Comparison of ENCODE assay signal across 21 cellular contexts in the genomic region with DNA sequence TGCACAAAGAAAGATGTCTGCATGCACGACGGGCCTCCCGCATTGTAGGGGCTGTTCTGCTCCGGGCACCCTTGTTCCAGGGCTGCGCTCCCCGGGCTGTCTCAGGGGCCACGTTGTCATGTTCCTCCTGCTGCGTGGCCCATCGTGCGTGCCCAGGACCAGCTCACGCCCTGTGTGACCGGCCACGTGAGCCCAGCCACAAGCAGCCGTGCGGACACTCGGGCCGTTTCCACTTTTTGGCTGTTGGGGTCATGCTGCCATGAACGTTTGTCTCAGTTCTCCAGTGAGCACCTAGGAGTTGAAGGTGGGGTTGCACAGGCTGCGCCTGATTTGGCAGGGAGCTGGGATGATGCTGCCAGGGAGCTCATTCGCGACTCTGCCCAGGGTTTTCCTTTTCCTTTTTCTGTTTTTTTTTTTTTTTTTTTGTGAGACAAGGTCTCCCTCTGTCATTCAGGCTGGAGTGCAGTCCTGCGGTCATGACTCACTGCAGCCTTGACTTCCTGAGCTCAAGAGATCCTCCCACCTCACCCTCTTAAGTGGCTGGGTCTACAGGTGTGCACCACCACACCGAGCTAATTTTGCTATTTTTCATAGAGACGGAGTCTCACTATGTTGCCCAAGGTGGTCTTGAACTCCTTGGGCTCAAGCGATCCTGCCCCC. TPM values are rescaled to one million over a fixed set of nuclear protein-coding genes. Genes with fewer than 3 reads are reported as not detected.
DNase-seq lines count a peak whose midpoint lies in the region; ATAC-seq, FAIRE-seq and TF ChIP-seq lines count a peak whose summit lies in the region.
"Had no signal": no experiment of that assay in that cellular context is flagged by ENCODE, and none has a peak within 500 bp of the region (broad histone marks: within the 10 kb centered on the region; RNA-seq: fewer than 3 reads in every experiment).

No MANE protein-coding gene starts in this region.

- H3K9ac ChIP-seq in endothelial cell of umbilical vein (replicated peaks; ENCODE audit: extremely low read depth, insufficient read depth, low read length) = no peak overlapping the region

- TF ChIP-seq POLR2A in endothelial cell of umbilical vein (IDR thresholded peaks at IDR 0.05; ENCODE audit: low read depth, low read length) (no peak), tibial nerve (IDR thresholded peaks at IDR 0.05) (no peak)

- H3K4me3 Mint-ChIP-seq in activated T-cell treated with anti-CD3 and anti-CD28 coated beads, Interleukin-2, amount 50 U/mL, for 24 hours = no peak overlapping the region
- no peak overlapping the region for H3K4me3 Mint-ChIP-seq in stimulated activated effector memory CD8-positive, alpha-beta T cell treated with anti-CD3 and anti-CD28 coated beads, Interleukin-12 subunit alpha, Interleukin-12 subunit beta, amount 100 ng/mL, for 72 hours
- H3K4me3 Mint-ChIP-seq: activated CD8-positive, alpha-beta memory T cell treated with anti-CD3 and anti-CD28 coated beads, Interleukin-2, amount 10 ng/mL, durations not matched to agents 7 days and 5 days; memory B cell; natural killer cell; T-helper 2 cell treated with Interferon-gamma antibody and Interleukin-4, amounts not matched to agents 5 μg/mL and 100 μg/mL, for 36 hours had no signal

- TF ChIP-seq CTCF in endothelial cell of umbilical vein (IDR thresholded peaks at IDR 0.05; ENCODE audit: extremely low read depth in 1 of 2, insufficient read depth in 1 of 2, low read depth in 1 of 2, low read length in 2 of 2) (no peak), tibial nerve (IDR thresholded peaks at IDR 0.05) (no peak)

- no peak overlapping the region for H3K4me2 ChIP-seq in endothelial cell of umbilical vein (ENCODE audit: insufficient read depth, low read length)

- H3K4me3 ChIP-seq in endothelial cell of umbilical vein (replicated peaks in 1 of 3; ENCODE audit: insufficient read depth in 1 of 3, low read depth in 1 of 3, low read length in 3 of 3) (no peak overlapping the region), tibial nerve (peak overlapping the region in 1 of 4 donors; percentile 47)
- H3K4me3 ChIP-seq: body of pancreas, esophagus muscularis mucosa, SJCRH30 had no signal

- no peaks in the 10 kb centered on the region for H3K9me3 Mint-ChIP-seq in activated T-cell treated with anti-CD3 and anti-CD28 coated beads, Interleukin-2, amount 50 U/mL, for 24 hours
- no peaks in the 10 kb centered on the region for H3K9me3 Mint-ChIP-seq in stimulated activated effector memory CD8-positive, alpha-beta T cell treated with anti-CD3 and anti-CD28 coated beads, Interleukin-12 subunit alpha, Interleukin-12 subunit beta, amount 100 ng/mL, for 72 hours
- H3K9me3 Mint-ChIP-seq: memory B cell; natural killer cell; T-helper 2 cell treated with Interferon-gamma antibody and Interleukin-4, amounts not matched to agents 5 μg/mL and 100 μg/mL, for 36 hours had no signal

- DNase-seq in activated T-cell treated with anti-CD3 and anti-CD28 coated beads, Interleukin-2, amount 50 U/mL, for 24 hours = no peak
- no peak for DNase-seq in activated T-cell treated with anti-CD3 and anti-CD28 coated beads, Interleukin-2, amount 50 U/mL, for 48 hours
- no peak for DNase-seq in endothelial cell of umbilical vein (ENCODE audit: low read depth, low spot score)
- no peak for DNase-seq in tibial nerve (ENCODE audit: low spot score in 2 of 2)
- DNase-seq in nucleus accumbens (lab: John Stamatoyannopoulos, UW) = no peak
- DNase-seq in stimulated activated effector memory CD8-positive, alpha-beta T cell treated with anti-CD3 and anti-CD28 coated beads, Interleukin-12 subunit alpha, Interleukin-12 subunit beta, amount 100 ng/mL, for 72 hours (ENCODE audit: low spot score in 2 of 2) = no peak
- DNase-seq: activated CD8-positive, alpha-beta memory T cell treated with anti-CD3 and anti-CD28 coated beads, Interleukin-2, amount 10 ng/mL, durations not matched to agents 7 days and 5 days; body of pancreas; natural killer cell; NCI-H1694 treated with DMSO at 0.1 percent for 48 hours; NCI-H510A; SJCRH30; stimulated activated naive CD8-positive, alpha-beta T cell treated with anti-CD3 and anti-CD28 coated beads, Interleukin-15, Interleukin-2, amounts not matched to agents 100 U/mL and 50 U/mL, for 24 hours had no signal

- peaks cover 4% of the 10 kb centered on the region for H3K79me2 ChIP-seq in endothelial cell of umbilical vein (ENCODE audit: control insufficient read depth, insufficient read depth, low read length)

- H3K36me3 Mint-ChIP-seq in activated T-cell treated with anti-CD3 and anti-CD28 coated beads, Interleukin-2, amount 50 U/mL, for 24 hours (ENCODE audit: low read depth) = peaks cover 46% of the 10 kb centered on the region
- peaks cover 19% of the 10 kb centered on the region for H3K36me3 Mint-ChIP-seq in stimulated activated effector memory CD8-positive, alpha-beta T cell treated with anti-CD3 and anti-CD28 coated beads, Interleukin-12 subunit alpha, Interleukin-12 subunit beta, amount 100 ng/mL, for 72 hours
- H3K36me3 Mint-ChIP-seq: natural killer cell had no signal

- POLR2A ChIA-PET in endothelial cell of umbilical vein (lab: Charles Lee) = no interaction called here

- H3K27me3 ChIP-seq in endothelial cell of umbilical vein (ENCODE audit: control insufficient read depth in 2 of 2, insufficient read depth in 2 of 2, low read length in 2 of 2) (no peaks in the 10 kb centered on the region), tibial nerve (no peaks in the 10 kb centered on the region)
- H3K27me3 ChIP-seq: body of pancreas, esophagus muscularis mucosa, SJCRH30 had no signal

- dilution Hi-C loops in endothelial cell of umbilical vein (cut with MboI; ENCODE audit: extremely low pct_ligation_motif_present, low sequenced_read_pairs) = no loop called here

- peaks cover 54% of the 10 kb centered on the region for H3K4me1 Mint-ChIP-seq in activated T-cell treated with anti-CD3 and anti-CD28 coated beads, Interleukin-2, amount 50 U/mL, for 24 hours (ENCODE audit: low read depth)
- peaks cover 43% of the 10 kb centered on the region for H3K4me1 Mint-ChIP-seq in stimulated activated effector memory CD8-positive, alpha-beta T cell treated with anti-CD3 and anti-CD28 coated beads, Interleukin-12 subunit alpha, Interleukin-12 subunit beta, amount 100 ng/mL, for 72 hours

- H3K36me3 ChIP-seq in endothelial cell of umbilical vein (ENCODE audit: control insufficient read depth in 2 of 2, extremely low read depth in 1 of 2, insufficient read depth in 2 of 2, low read length in 2 of 2) (no peaks in the 10 kb centered on the region), tibial nerve (peaks cover 0 to 25% (median 0%) of the 10 kb centered on the region in 3 donors)

- no peaks in the 10 kb centered on the region for H3K9me3 ChIP-seq in endothelial cell of umbilical vein (replicated peaks; ENCODE audit: control insufficient read depth, insufficient read depth, low read length)
- H3K9me3 ChIP-seq in tibial nerve = no peaks in the 10 kb centered on the region
- H3K9me3 ChIP-seq: body of pancreas, esophagus muscularis mucosa, SJCRH30 had no signal

- intact Hi-C loops in endothelial cell of umbilical vein (cut with micrococcal nuclease) = no loop called here

- no peaks in the 10 kb centered on the region for H3K27me3 Mint-ChIP-seq in activated T-cell treated with anti-CD3 and anti-CD28 coated beads, Interleukin-2, amount 50 U/mL, for 24 hours
- H3K27me3 Mint-ChIP-seq: activated CD8-positive, alpha-beta memory T cell treated with anti-CD3 and anti-CD28 coated beads, Interleukin-2, amount 10 ng/mL, durations not matched to agents 7 days and 5 days; memory B cell had no signal

- TF ChIP-seq EP300 in tibial nerve (IDR thresholded peaks at IDR 0.05) = no peak

- CTCF ChIA-PET in endothelial cell of umbilical vein (lab: Charles Lee) = interaction anchor here (0.7 to 1.6 kb wide), 2 partner anchors 8 to 10 kb away, joined by 3 to 4 read pairs; no protein-coding TSS in a partner anchor

- H2AFZ ChIP-seq in endothelial cell of umbilical vein (ENCODE audit: low read depth, low read length) = no peak overlapping the region

- H3K4me1 ChIP-seq in endothelial cell of umbilical vein (ENCODE audit: control insufficient read depth, extremely low read depth, insufficient read depth, low read length) (no peaks in the 10 kb centered on the region), tibial nerve (peaks cover 0 to 73% (median 39%) of the 10 kb centered on the region in 4 donors)

- WGBS in tibial nerve, 2 donors = 85 to 90% methylated on average over 21 to 25 of the region's 25 CpGs

- BruUV-seq in endothelial cell of umbilical vein (replicated peaks; lab: Mats Ljungman, UMichigan) = no TSS peak

- no peak for ATAC-seq in stimulated activated effector memory CD8-positive, alpha-beta T cell treated with anti-CD3 and anti-CD28 coated beads, Interleukin-12 subunit alpha, Interleukin-12 subunit beta, amount 100 ng/mL, for 72 hours
- ATAC-seq: activated CD4-positive, CD25-positive, alpha-beta regulatory T cell treated with anti-CD3 and anti-CD28 coated beads, Interleukin-2, amount 50 U/mL, for 24 hours; activated CD8-positive, alpha-beta memory T cell treated with anti-CD3 and anti-CD28 coated beads, Interleukin-2, amount 10 ng/mL, durations not matched to agents 7 days and 5 days; body of pancreas; natural killer cell; stimulated activated naive CD8-positive, alpha-beta T cell treated with anti-CD3 and anti-CD28 coated beads, Interleukin-15, Interleukin-2, amounts not matched to agents 100 U/mL and 50 U/mL, for 24 hours had no signal

- no peaks in the 10 kb centered on the region for H3K9me1 ChIP-seq in endothelial cell of umbilical vein (replicated peaks; ENCODE audit: control insufficient read depth, extremely low read depth, insufficient read depth, low read length)

- FAIRE-seq in endothelial cell of umbilical vein (lab: Jason Lieb, UNC) = peak; percentile 31
- FAIRE-seq: A204.1, islet of Langerhans, urothelium cell line had no signal

- no peak overlapping the region for H3K27ac ChIP-seq in endothelial cell of umbilical vein (ENCODE audit: insufficient read depth, low read depth, low read length)
- peak overlapping the region; percentile 81 to 98 (median 93) for H3K27ac ChIP-seq in tibial nerve
- H3K27ac ChIP-seq: body of pancreas, C4-2B, SJCRH30 had no signal

- no peaks in the 10 kb centered on the region for H4K20me1 ChIP-seq in endothelial cell of umbilical vein (replicated peaks; ENCODE audit: control insufficient read depth, extremely low read depth, insufficient read depth, low read length)

- peak overlapping the region; percentile 18 for H3K27ac Mint-ChIP-seq in activated T-cell treated with anti-CD3 and anti-CD28 coated beads, Interleukin-2, amount 50 U/mL, for 24 hours
- no peak overlapping the region for H3K27ac Mint-ChIP-seq in stimulated activated effector memory CD8-positive, alpha-beta T cell treated with anti-CD3 and anti-CD28 coated beads, Interleukin-12 subunit alpha, Interleukin-12 subunit beta, amount 100 ng/mL, for 72 hours
- H3K27ac Mint-ChIP-seq: activated CD8-positive, alpha-beta memory T cell treated with anti-CD3 and anti-CD28 coated beads, Interleukin-2, amount 10 ng/mL, durations not matched to agents 7 days and 5 days; memory B cell; natural killer cell; T-helper 2 cell treated with Interferon-gamma antibody and Interleukin-4, amounts not matched to agents 5 μg/mL and 100 μg/mL, for 36 hours had no signal

RNA-seq across cellular contexts. Expression of gene PDXK, which starts 17.4 kb away (rescaled TPM):
- 59.1 and 60.2 TPM in 2 replicates for total RNA-seq in endothelial cell of umbilical vein
- polyA plus RNA-seq in endothelial cell of umbilical vein = 44.2 and 47.5 TPM in 2 replicates
- polyA plus RNA-seq in endothelial cell of umbilical vein (2011; cell fraction: cytosol; rRNA removed) = 53.2 and 64.0 TPM in 2 replicates
- 53.1 and 53.3 TPM in 2 replicates for polyA plus RNA-seq in endothelial cell of umbilical vein (2011; cell fraction: nucleus; rRNA removed)
- polyA plus RNA-seq in endothelial cell of umbilical vein (2012) = 66.1 and 67.9 TPM in 2 replicates
- polyA minus RNA-seq in endothelial cell of umbilical vein = 63.6 and 83.8 TPM in 2 replicates
- polyA minus RNA-seq in endothelial cell of umbilical vein (2011; cell fraction: cytosol; rRNA and poly(A)+ RNA removed) = 51.2 TPM
- polyA minus RNA-seq in endothelial cell of umbilical vein (2011; cell fraction: nucleus; rRNA and poly(A)+ RNA removed) = 16.5 and 17.9 TPM in 2 replicates
- total RNA-seq in tibial nerve = 100 to 1,000 TPM; 122 to 156 (median 143) TPM

RNA-seq across cellular contexts. Expression of gene CSTB, which starts 39.8 kb away (rescaled TPM):
- total RNA-seq in endothelial cell of umbilical vein (65.8 and 69.2 TPM in 2 replicates), tibial nerve (10 to 100 TPM; 11.4 to 16.7 (median 13.3) TPM)
- 83.7 and 109 TPM in 2 replicates for polyA plus RNA-seq in endothelial cell of umbilical vein
- polyA plus RNA-seq in endothelial cell of umbilical vein (2011; cell fraction: cytosol; rRNA removed) = 100 and 111 TPM in 2 replicates
- polyA plus RNA-seq in endothelial cell of umbilical vein (2011; cell fraction: nucleus; rRNA removed) = 30.5 and 42.1 TPM in 2 replicates
- 126 and 132 TPM in 2 replicates for polyA plus RNA-seq in endothelial cell of umbilical vein (2012)
- polyA minus RNA-seq in endothelial cell of umbilical vein = 36.5 and 44.8 TPM in 2 replicates
- polyA minus RNA-seq in endothelial cell of umbilical vein (2011; cell fraction: cytosol; rRNA and poly(A)+ RNA removed) = 25.5 TPM
- polyA minus RNA-seq in endothelial cell of umbilical vein (2011; cell fraction: nucleus; rRNA and poly(A)+ RNA removed) = 8.1 and 11.7 TPM in 2 replicates

RNA-seq across cellular contexts. Expression of gene RRP1, which starts 53.0 kb away (rescaled TPM):
- total RNA-seq in endothelial cell of umbilical vein (35.0 and 36.3 TPM in 2 replicates), tibial nerve (10 to 100 TPM; 15.5 to 29.4 (median 19.0) TPM)
- 11.2 and 15.2 TPM in 2 replicates for polyA plus RNA-seq in endothelial cell of umbilical vein
- 18.4 and 21.0 TPM in 2 replicates for polyA plus RNA-seq in endothelial cell of umbilical vein (2011; cell fraction: cytosol; rRNA removed)
- 51.6 and 55.5 TPM in 2 replicates for polyA plus RNA-seq in endothelial cell of umbilical vein (2011; cell fraction: nucleus; rRNA removed)
- 35.1 and 37.7 TPM in 2 replicates for polyA plus RNA-seq in endothelial cell of umbilical vein (2012)
- polyA minus RNA-seq in endothelial cell of umbilical vein = 11.8 and 11.9 TPM in 2 replicates
- polyA minus RNA-seq in endothelial cell of umbilical vein (2011; cell fraction: cytosol; rRNA and poly(A)+ RNA removed) = 16.4 TPM
- 20.5 and 22.9 TPM in 2 replicates for polyA minus RNA-seq in endothelial cell of umbilical vein (2011; cell fraction: nucleus; rRNA and poly(A)+ RNA removed)
